8 cellular contexts compared by ENCODE assay signal in genomic region chr12:109393437-109394345, GRCh38.
A peak's percentile ranks its signal among the peaks of the same experiment; 100 is the strongest.
DNase-seq lines count a peak whose midpoint lies in the region; ATAC-seq and TF ChIP-seq lines count a peak whose summit lies in the region.

No MANE protein-coding gene starts in this region.

- intact Hi-C loops in head of caudate nucleus (cut with DNase I): no loop called here

- H3K4me2 ChIP-seq in OCI-LY1 (ENCODE audit: low read length): no peak overlapping the region

- H3K4me1 Mint-ChIP-seq in activated naive CD4-positive, alpha-beta T cell treated with anti-CD3 and anti-CD28 coated beads, Interleukin-2, amount 10 ng/mL, durations not matched to agents 7 days and 5 days: no peaks in the 10 kb centered on the region

- no peak overlapping the region for H3K9ac ChIP-seq in OCI-LY1 (ENCODE audit: low read length)

- H3K4me3 ChIP-seq in OCI-LY1 (ENCODE audit: low read depth, low read length, poor library complexity, severe bottlenecking): no peak overlapping the region

- CTCF ChIA-PET in activated naive CD4-positive, alpha-beta T cell treated with anti-CD3 and anti-CD28 coated beads, Interleukin-2, amount 10 ng/mL, durations not matched to agents 7 days and 5 days (lab: Charles Lee): interaction anchor here (0.6 to 3.0 kb wide), 16 partner anchors 8 to 1403 kb away, joined by 3 to 15 read pairs (median 4); no protein-coding TSS in a partner anchor

- no peaks in the 10 kb centered on the region for H4K20me1 ChIP-seq in OCI-LY1 (ENCODE audit: insufficient read depth, low read length)

- no peaks in the 10 kb centered on the region for H3F3A ChIP-seq in OCI-LY1 (ENCODE audit: insufficient read depth, low read length)

- H3K27ac Mint-ChIP-seq in activated naive CD4-positive, alpha-beta T cell treated with anti-CD3 and anti-CD28 coated beads, Interleukin-2, amount 10 ng/mL, durations not matched to agents 7 days and 5 days: no peak overlapping the region

- no peak overlapping the region for H3K4me3 Mint-ChIP-seq in activated naive CD4-positive, alpha-beta T cell treated with anti-CD3 and anti-CD28 coated beads, Interleukin-2, amount 10 ng/mL, durations not matched to agents 7 days and 5 days

- H3K36me3 ChIP-seq in OCI-LY1 (ENCODE audit: insufficient read depth, low read length): no peaks in the 10 kb centered on the region

- DNase-seq in DMS53 treated with DMSO at 0.1 percent for 48 hours (lab: John Stamatoyannopoulos, UW; ENCODE audit: unreplicated experiment) (peak; percentile 81), HuH-7.5 (ENCODE audit: low spot score) (peak; percentile 56), head of caudate nucleus (peak in 36 of 42 donors; percentile 13 to 82 (median 49)), putamen (ENCODE audit: low spot score) (peak; percentile 39)
- DNase-seq in activated naive CD4-positive, alpha-beta T cell treated with anti-CD3 and anti-CD28 coated beads, Interleukin-2, amount 10 ng/mL, durations not matched to agents 7 days and 5 days: peak; percentile 54

- ATAC-seq in HG03025 (IDR thresholded peaks at IDR 0.05; ENCODE audit: low FRiP score, unreplicated experiment) (no peak), HG02840 (IDR thresholded peaks at IDR 0.05; ENCODE audit: low FRiP score, unreplicated experiment) (no peak)

- no peaks in the 10 kb centered on the region for H3K36me3 Mint-ChIP-seq in activated naive CD4-positive, alpha-beta T cell treated with anti-CD3 and anti-CD28 coated beads, Interleukin-2, amount 10 ng/mL, durations not matched to agents 7 days and 5 days

- no peak overlapping the region for H2AFZ ChIP-seq in OCI-LY1 (ENCODE audit: low read length)

- peaks cover 21% of the 10 kb centered on the region for H3K27me3 Mint-ChIP-seq in activated naive CD4-positive, alpha-beta T cell treated with anti-CD3 and anti-CD28 coated beads, Interleukin-2, amount 10 ng/mL, durations not matched to agents 7 days and 5 days

- H3K27ac ChIP-seq in OCI-LY1 (ENCODE audit: low read depth, low read length, poor library complexity, severe bottlenecking): no peak overlapping the region

- no peaks in the 10 kb centered on the region for H3K27me3 ChIP-seq in OCI-LY1 (ENCODE audit: insufficient read depth, low read length)

- no peaks in the 10 kb centered on the region for H3K9me3 ChIP-seq in OCI-LY1 (ENCODE audit: low read length)

- no peaks in the 10 kb centered on the region for H3K79me2 ChIP-seq in OCI-LY1 (ENCODE audit: insufficient read depth, low read length)

- H3K9me2 ChIP-seq in OCI-LY1 (ENCODE audit: low read depth, low read length): no peaks in the 10 kb centered on the region

- H3K9me3 Mint-ChIP-seq in activated naive CD4-positive, alpha-beta T cell treated with anti-CD3 and anti-CD28 coated beads, Interleukin-2, amount 10 ng/mL, durations not matched to agents 7 days and 5 days: no peaks in the 10 kb centered on the region

- H3K4me1 ChIP-seq in OCI-LY1 (ENCODE audit: insufficient read depth, low read length, severe bottlenecking): no peaks in the 10 kb centered on the region

- peak; percentile 66 for TF ChIP-seq CTCF in OCI-LY1 (IDR thresholded peaks at IDR 0.05; ENCODE audit: low read length)
